17 cellular contexts compared by ENCODE assay signal in genomic region chr3:73475175-73475574, GRCh38.
DNase-seq lines count a peak whose midpoint lies in the region; ATAC-seq and TF ChIP-seq lines count a peak whose summit lies in the region.
"Had no signal": no experiment of that assay in that cellular context is flagged by ENCODE, and none has a peak within 500 bp of the region (broad histone marks: within the 10 kb centered on the region; RNA-seq: fewer than 3 reads in every experiment).

No MANE protein-coding gene starts in this region.

- ATAC-seq in HG02798 (IDR thresholded peaks at IDR 0.05; ENCODE audit: poor library complexity, unreplicated experiment) = peak; percentile 36
- ATAC-seq: Panc1, Right ventricle myocardium inferior had no signal

- intact Hi-C loops in tibial artery (cut with DNase I; ENCODE audit: low total_unique reads) = no loop called here

- H3K4me2 ChIP-seq in MM.1S (ENCODE audit: low read depth, low read length) (peak overlapping the region; percentile 4; the same call in 1 of the 2 replicates), neural progenitor cell (no peak overlapping the region)

- no peaks in the 10 kb centered on the region for H3K9me2 ChIP-seq in MM.1S (replicated peaks; ENCODE audit: insufficient read depth, low read length)

- H3F3A ChIP-seq in MM.1S (ENCODE audit: insufficient read depth, low read length) (no peaks in the 10 kb centered on the region), neural progenitor cell (ENCODE audit: low read depth) (no peaks in the 10 kb centered on the region)

- TF ChIP-seq CTCF in GM10266 (IDR thresholded peaks at IDR 0.05; ENCODE audit: control insufficient read depth, insufficient read depth, low read depth, missing control alignments) = no peak
- no peak for TF ChIP-seq CTCF in MM.1S (IDR thresholded peaks at IDR 0.05; ENCODE audit: low read length)
- TF ChIP-seq CTCF in neural progenitor cell (IDR thresholded peaks at IDR 0.05) = no peak
- no peak for TF ChIP-seq CTCF in tibial artery (IDR thresholded peaks at IDR 0.05)

- peak overlapping the region; percentile 44 for H3K27ac Mint-ChIP-seq in neural progenitor cell
- H3K27ac Mint-ChIP-seq: IgD-negative memory B cell had no signal

- H3K27me3 ChIP-seq in MM.1S (replicated peaks; ENCODE audit: insufficient read depth, low read length) (no peaks in the 10 kb centered on the region), neural progenitor cell (no peaks in the 10 kb centered on the region), tibial artery (no peaks in the 10 kb centered on the region)

- no peaks in the 10 kb centered on the region for H4K20me1 ChIP-seq in MM.1S (ENCODE audit: insufficient read depth, low read length)
- H4K20me1 ChIP-seq in neural progenitor cell (ENCODE audit: low read depth) = no peaks in the 10 kb centered on the region

- H3K27me3 Mint-ChIP-seq in neural progenitor cell (ENCODE audit: insufficient read depth, low read depth) = no peaks in the 10 kb centered on the region

- peak; percentile 15 for DNase-seq in GM10266 (ENCODE audit: extremely low spot score)
- no peak for DNase-seq in MM.1S
- no peak for DNase-seq in neural progenitor cell (ENCODE audit: low spot score)
- no peak for DNase-seq in tibial artery
- DNase-seq in pons (ENCODE audit: low spot score) = no peak
- DNase-seq in RPMI8226 = no peak
- DNase-seq: C1 segment of cervical spinal cord, GDM1, Kasumi-1, NCI-H1105 treated with DMSO at 0.1 percent for 48 hours, NCI-H187, NCI-H446 treated with DMSO at 0.1 percent for 48 hours had no signal

- H3K4me3 ChIP-seq in MM.1S (ENCODE audit: low read length) (no peak overlapping the region), neural progenitor cell (no peak overlapping the region), tibial artery (no peak overlapping the region)

- H2AFZ ChIP-seq in MM.1S (ENCODE audit: low read length) (no peak overlapping the region), neural progenitor cell (replicated peaks) (no peak overlapping the region)

- H3K79me2 ChIP-seq in MM.1S (ENCODE audit: low read length) (no peaks in the 10 kb centered on the region), neural progenitor cell (ENCODE audit: low read depth) (no peaks in the 10 kb centered on the region)

- H3K4me3 Mint-ChIP-seq in neural progenitor cell = no peak overlapping the region
- H3K4me3 Mint-ChIP-seq: IgD-negative memory B cell had no signal

- peaks cover 14% of the 10 kb centered on the region for H3K4me1 Mint-ChIP-seq in neural progenitor cell
- H3K4me1 Mint-ChIP-seq: IgD-negative memory B cell had no signal

- H3K4me1 ChIP-seq in MM.1S (ENCODE audit: low read length) (peaks cover 10% of the 10 kb centered on the region), neural progenitor cell (no peaks in the 10 kb centered on the region), tibial artery (peaks cover 0 to 56% (median 4%) of the 10 kb centered on the region in 4 donors)

- H3K9ac ChIP-seq in MM.1S (ENCODE audit: low read length) = no peak overlapping the region
- H3K9ac ChIP-seq in neural progenitor cell = no peak overlapping the region

- H3K9me3 ChIP-seq in MM.1S (replicated peaks; ENCODE audit: insufficient read depth, low read length) = no peaks in the 10 kb centered on the region
- no peaks in the 10 kb centered on the region for H3K9me3 ChIP-seq in neural progenitor cell (ENCODE audit: low read depth)
- no peaks in the 10 kb centered on the region for H3K9me3 ChIP-seq in tibial artery

- no peaks in the 10 kb centered on the region for H3K36me3 Mint-ChIP-seq in neural progenitor cell
- H3K36me3 Mint-ChIP-seq: IgD-negative memory B cell had no signal

- H3K27ac ChIP-seq in MM.1S (ENCODE audit: low read length) = no peak overlapping the region
- no peak overlapping the region for H3K27ac ChIP-seq in neural progenitor cell
- no peak overlapping the region for H3K27ac ChIP-seq in tibial artery
- H3K27ac ChIP-seq: HL-60 had no signal

- H3K9me3 Mint-ChIP-seq in neural progenitor cell = peaks cover 4% of the 10 kb centered on the region

- H3K36me3 ChIP-seq in MM.1S (replicated peaks; ENCODE audit: insufficient read depth, low read length) (no peaks in the 10 kb centered on the region), neural progenitor cell (no peaks in the 10 kb centered on the region), tibial artery (no peaks in the 10 kb centered on the region)
